Comparison of ENCODE assay signal across 1 cellular context in the genomic region with DNA sequence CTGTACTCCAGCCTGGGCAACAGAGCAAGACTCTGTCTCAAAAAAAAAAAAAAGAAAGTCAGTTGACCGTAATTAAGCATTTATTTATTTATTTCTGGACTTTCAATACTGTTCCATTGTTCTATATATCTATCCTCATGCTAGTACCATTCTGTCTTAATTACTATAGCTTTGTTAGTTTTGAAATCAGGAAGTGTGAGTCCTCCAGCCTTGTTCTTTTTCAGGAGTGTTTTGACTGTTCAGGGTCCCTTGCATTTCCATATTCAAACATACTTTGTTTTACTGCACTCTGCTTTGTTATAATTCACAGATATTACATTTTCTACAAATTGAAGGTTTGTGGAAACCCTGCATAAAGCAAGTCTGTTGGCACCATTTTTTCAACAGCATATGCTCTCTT.
TF ChIP-seq lines count a peak whose summit lies in the region.

No MANE protein-coding gene starts in this region.

TF ChIP-seq in GM12878, 131 proteins besides CTCF, POLR2A, EP300 and RAD21:
- TF ChIP-seq E2F8 (IDR thresholded peaks at IDR 0.05; ENCODE audit: low read depth, partially characterized antibody) (no peak), JUNB (IDR thresholded peaks at IDR 0.05) (peak; percentile 19; the same call in 1 of the 2 replicates), USF2 (IDR thresholded peaks at IDR 0.05; ENCODE audit: borderline replicate concordance, low read depth, low read length) (no peak), RB1 (IDR thresholded peaks at IDR 0.05; ENCODE audit: borderline replicate concordance) (no peak), YBX1 (IDR thresholded peaks at IDR 0.05) (no peak), ZNF24 (IDR thresholded peaks at IDR 0.05) (no peak), SPI1 (IDR thresholded peaks at IDR 0.05; ENCODE audit: borderline replicate concordance, insufficient read depth, low read depth, low read length) (peak; percentile 55; the same call in 1 of the 2 replicates)
TF ChIP-seq in GM12878: peak in this region for 2.
